Comparison of ENCODE assay signal across 9 cellular contexts in the genomic region with DNA sequence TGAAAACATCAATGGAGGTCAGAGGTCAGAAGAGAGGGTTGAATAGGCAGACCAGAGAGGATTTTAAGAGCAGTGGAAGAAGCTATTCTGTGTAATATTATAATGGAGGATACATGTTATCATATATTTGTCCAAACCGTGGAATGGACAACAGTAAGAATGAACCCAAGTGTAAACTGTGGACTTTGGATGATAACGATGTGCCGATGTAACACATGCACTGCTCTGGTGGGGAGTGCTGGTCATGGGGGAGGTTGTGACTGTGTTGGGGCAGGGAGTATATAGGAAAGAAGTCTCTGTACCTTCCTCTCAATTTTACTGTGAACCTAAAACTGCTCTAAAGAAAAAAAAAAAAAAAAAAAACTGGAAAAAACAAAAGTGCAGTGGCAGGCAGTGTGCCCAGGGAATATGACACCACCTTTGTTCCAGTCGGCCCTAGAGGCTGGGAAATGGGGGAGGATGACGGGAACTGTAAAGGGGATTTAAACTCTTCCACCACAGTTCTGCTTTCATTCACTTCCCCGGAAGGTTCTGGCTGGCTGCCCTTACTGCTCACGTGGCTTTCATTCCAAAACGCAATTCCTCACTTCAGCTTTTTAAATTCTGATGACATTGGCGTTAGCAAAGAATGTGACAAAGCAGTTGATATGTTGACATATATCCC.
DNase-seq lines count a peak whose midpoint lies in the region; ATAC-seq and TF ChIP-seq lines count a peak whose summit lies in the region.
"Had no signal": no experiment of that assay in that cellular context is flagged by ENCODE, and none has a peak within 500 bp of the region (broad histone marks: within the 10 kb centered on the region; RNA-seq: fewer than 3 reads in every experiment).

No MANE protein-coding gene starts in this region.

- ATAC-seq in HG02938 (IDR thresholded peaks at IDR 0.05; ENCODE audit: unreplicated experiment) (no peak), HG02852 (IDR thresholded peaks at IDR 0.05; ENCODE audit: unreplicated experiment) (no peak)

- DNase-seq in ELF-1 (ENCODE audit: low read depth, low spot score) (peak; percentile 23), fibroblast of pulmonary artery (ENCODE audit: low read depth) (peak; percentile 94), pons (ENCODE audit: low spot score) (peak; percentile 76), GDM1 (lab: John Stamatoyannopoulos, UW) (no peak)
- no peak for DNase-seq in stimulated activated CD4-positive, alpha-beta T cell treated with anti-CD3 and anti-CD28 coated beads, Interleukin-15, amount 100 ng/mL, for 24 hours

- TF ChIP-seq CTCF in fibroblast of pulmonary artery (IDR thresholded peaks at IDR 0.05; ENCODE audit: low read length, missing control alignments) = no peak

- H3K4me3 ChIP-seq in fibroblast of pulmonary artery (replicated peaks; ENCODE audit: low read depth, low read length) = no peak overlapping the region
- H3K4me3 ChIP-seq: cardiac muscle cell had no signal

TF ChIP-seq in PFSK-1, 5 proteins besides CTCF, POLR2A, EP300 and RAD21:
- TF ChIP-seq, protein P1, sequence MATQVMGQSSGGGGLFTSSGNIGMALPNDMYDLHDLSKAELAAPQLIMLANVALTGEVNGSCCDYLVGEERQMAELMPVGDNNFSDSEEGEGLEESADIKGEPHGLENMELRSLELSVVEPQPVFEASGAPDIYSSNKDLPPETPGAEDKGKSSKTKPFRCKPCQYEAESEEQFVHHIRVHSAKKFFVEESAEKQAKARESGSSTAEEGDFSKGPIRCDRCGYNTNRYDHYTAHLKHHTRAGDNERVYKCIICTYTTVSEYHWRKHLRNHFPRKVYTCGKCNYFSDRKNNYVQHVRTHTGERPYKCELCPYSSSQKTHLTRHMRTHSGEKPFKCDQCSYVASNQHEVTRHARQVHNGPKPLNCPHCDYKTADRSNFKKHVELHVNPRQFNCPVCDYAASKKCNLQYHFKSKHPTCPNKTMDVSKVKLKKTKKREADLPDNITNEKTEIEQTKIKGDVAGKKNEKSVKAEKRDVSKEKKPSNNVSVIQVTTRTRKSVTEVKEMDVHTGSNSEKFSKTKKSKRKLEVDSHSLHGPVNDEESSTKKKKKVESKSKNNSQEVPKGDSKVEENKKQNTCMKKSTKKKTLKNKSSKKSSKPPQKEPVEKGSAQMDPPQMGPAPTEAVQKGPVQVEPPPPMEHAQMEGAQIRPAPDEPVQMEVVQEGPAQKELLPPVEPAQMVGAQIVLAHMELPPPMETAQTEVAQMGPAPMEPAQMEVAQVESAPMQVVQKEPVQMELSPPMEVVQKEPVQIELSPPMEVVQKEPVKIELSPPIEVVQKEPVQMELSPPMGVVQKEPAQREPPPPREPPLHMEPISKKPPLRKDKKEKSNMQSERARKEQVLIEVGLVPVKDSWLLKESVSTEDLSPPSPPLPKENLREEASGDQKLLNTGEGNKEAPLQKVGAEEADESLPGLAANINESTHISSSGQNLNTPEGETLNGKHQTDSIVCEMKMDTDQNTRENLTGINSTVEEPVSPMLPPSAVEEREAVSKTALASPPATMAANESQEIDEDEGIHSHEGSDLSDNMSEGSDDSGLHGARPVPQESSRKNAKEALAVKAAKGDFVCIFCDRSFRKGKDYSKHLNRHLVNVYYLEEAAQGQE (IDR thresholded peaks at IDR 0.05; ENCODE audit: insufficient read depth in 1 of 2, low read depth in 2 of 2, low read length in 2 of 2) = no peak
- no peak for TF ChIP-seq FOXP2 (optimal IDR thresholded peaks at IDR 0.05; ENCODE audit: borderline replicate concordance, extremely low read depth, extremely low read length, insufficient read depth)
- TF ChIP-seq SIN3A (IDR thresholded peaks at IDR 0.05; ENCODE audit: borderline replicate concordance, insufficient read depth, low read length) = peak; percentile 84; the same call in 1 of the 2 replicates
- no peak for TF ChIP-seq TAF1 (IDR thresholded peaks at IDR 0.05; ENCODE audit: borderline replicate concordance, insufficient read depth, low read length)

Comparison
In these comparisons a context has a peak if more than half of its experiments do, and no peak if none do; other contexts are left out.
1. DNase-seq: peak in ELF-1 (single experiment), fibroblast of pulmonary artery (single experiment) and pons (single experiment); none in stimulated activated CD4-positive, alpha-beta T cell treated with anti-CD3 and anti-CD28 coated beads, Interleukin-15, amount 100 ng/mL, for 24 hours (single experiment) and GDM1 (single experiment).